In the genomic region with DNA sequence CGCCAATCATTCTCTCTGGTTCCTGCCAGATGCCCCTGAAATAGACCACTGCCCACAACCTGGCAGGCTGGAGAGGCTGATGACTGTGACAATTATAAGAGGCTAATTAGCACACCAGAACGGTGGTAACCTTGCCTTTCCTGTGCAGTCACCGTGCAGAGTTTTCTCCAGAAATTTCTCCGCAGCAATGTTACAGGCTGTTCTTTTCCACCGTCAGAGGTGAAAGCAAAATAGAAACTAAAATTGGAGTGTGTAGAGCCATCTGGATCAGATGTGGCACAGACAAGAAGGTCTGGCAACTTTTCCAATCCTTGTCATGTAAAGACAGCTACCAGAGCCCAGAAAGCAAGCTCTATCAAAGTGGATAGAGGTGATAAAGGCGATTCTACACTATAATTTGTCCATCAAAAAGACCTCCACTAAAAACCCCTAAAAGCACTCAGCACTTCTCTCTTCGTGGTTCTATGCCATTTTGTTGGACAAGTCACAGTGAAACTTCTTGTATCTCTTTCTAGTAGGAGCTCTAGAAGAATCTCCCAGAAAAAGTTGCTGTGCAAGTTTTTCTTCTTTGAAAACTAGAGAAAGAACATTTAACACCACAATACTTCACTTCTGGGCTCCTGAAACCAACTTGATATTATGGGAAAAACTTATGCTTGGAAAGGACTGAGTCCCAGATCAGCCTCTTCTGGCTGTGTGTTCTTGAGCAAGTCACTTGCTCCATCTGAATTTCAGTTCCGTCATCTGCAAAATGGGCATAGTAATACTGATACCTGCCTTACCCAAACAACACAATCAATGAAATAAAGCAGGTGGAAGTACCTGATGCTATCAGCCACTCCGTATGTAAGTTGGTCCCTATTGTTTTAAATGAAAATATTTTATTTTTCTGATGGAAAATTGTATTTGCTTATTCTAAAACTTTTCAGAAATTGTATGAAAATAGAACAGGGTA, we compare ENCODE assay signal across 18 cellular contexts.
DNase-seq lines count a peak whose midpoint lies in the region; ATAC-seq, FAIRE-seq and TF ChIP-seq lines count a peak whose summit lies in the region.
"Had no signal": no experiment of that assay in that cellular context is flagged by ENCODE, and none has a peak within 500 bp of the region (broad histone marks: within the 10 kb centered on the region; RNA-seq: fewer than 3 reads in every experiment).

No MANE protein-coding gene starts in this region.

- no peak for FAIRE-seq in GM12878 (lab: Jason Lieb, UNC)
- FAIRE-seq: G401.6, GM12892 had no signal

- no TSS peak for BruUV-seq in GM12878 (replicated peaks; lab: Mats Ljungman, UMichigan)

- H3K4me2 ChIP-seq in GM12878 (ENCODE audit: control insufficient read depth, insufficient read depth): no peak overlapping the region

- H3K4me1 Mint-ChIP-seq in CD14-positive monocyte: no peaks in the 10 kb centered on the region
- H3K4me1 Mint-ChIP-seq: B cell had no signal

- no peaks in the 10 kb centered on the region for H3K27me3 ChIP-seq in GM06990 (replicated peaks; ENCODE audit: control insufficient read depth, insufficient read depth, low read length)
- H3K27me3 ChIP-seq in GM12878 (replicated peaks in 1 of 2; ENCODE audit: control insufficient read depth in 2 of 2, insufficient read depth in 2 of 2, low read length in 1 of 2): no peaks in the 10 kb centered on the region

- RAD21 ChIA-PET in GM12878 (lab: Charles Lee; ENCODE audit: unreplicated experiment): interaction anchor here (0.8 to 2.6 kb wide), 7 partner anchors 13 to 301 kb away, joined by 3 to 13 read pairs (median 3); no protein-coding TSS in a partner anchor

- TF ChIP-seq RAD21 in GM12878 (IDR thresholded peaks at IDR 0.05; ENCODE audit: insufficient read depth, low read depth, low read length): no peak

- intact Hi-C loops in GM12878 (cut with micrococcal nuclease; ENCODE audit: unreplicated experiment): loop anchor here (10.0 kb wide), 1 partner anchor 226 kb away; no protein-coding TSS in a partner anchor
- intact Hi-C loops in CD14-positive monocyte (cut with micrococcal nuclease): no loop called here
- intact Hi-C loops in head of caudate nucleus (cut with DNase I): no loop called here

- H3K27ac ChIP-seq in GM12878 (ENCODE audit: control insufficient read depth, insufficient read depth): no peak overlapping the region

- H3K4me1 ChIP-seq in GM12878 (ENCODE audit: control insufficient read depth, insufficient read depth, low read length): no peaks in the 10 kb centered on the region

- H3K9ac ChIP-seq in GM12878 (ENCODE audit: control insufficient read depth, insufficient read depth, low read length): no peak overlapping the region

- ATAC-seq in GM12878: peak; percentile 64
- ATAC-seq: Panc1 had no signal

- H2AFZ ChIP-seq in GM12878 (ENCODE audit: control insufficient read depth, low read depth, low read length): no peak overlapping the region

- H3K9me3 ChIP-seq in GM12878 (replicated peaks; ENCODE audit: control insufficient read depth, insufficient read depth, low read length): no peaks in the 10 kb centered on the region; the same call in 2 of the 3 replicates

- H3K36me3 ChIP-seq in GM06990 (ENCODE audit: control insufficient read depth, insufficient read depth, low read length): no peaks in the 10 kb centered on the region
- no peaks in the 10 kb centered on the region for H3K36me3 ChIP-seq in GM12878 (ENCODE audit: control insufficient read depth in 2 of 2, insufficient read depth in 2 of 2, low read length in 1 of 2)

- H3K4me3 Mint-ChIP-seq in CD14-positive monocyte: no peak overlapping the region
- H3K4me3 Mint-ChIP-seq: B cell; CD4-positive, alpha-beta T cell; HFFc6 had no signal

- POLR2A ChIA-PET in GM12878 (lab: Charles Lee): interaction anchor here (1.2 kb wide), 1 partner anchor 19 kb away, joined by 3 read pairs; no protein-coding TSS in a partner anchor

- TF ChIP-seq CTCF in GM06990 (IDR thresholded peaks at IDR 0.05; ENCODE audit: insufficient read depth, low read length, poor library complexity, severe bottlenecking) (no peak), GM12878 (IDR thresholded peaks at IDR 0.05 in 2 of 3, conservative IDR thresholded peaks at IDR 0.05 in 1 of 3; ENCODE audit: control insufficient read depth in 2 of 3, extremely low read depth in 1 of 3, insufficient read depth in 1 of 3, low read depth in 3 of 3, low read length in 3 of 3) (no peak), CD14-positive monocyte (IDR thresholded peaks at IDR 0.05) (no peak)

- no peaks in the 10 kb centered on the region for H4K20me1 ChIP-seq in GM12878 (ENCODE audit: control insufficient read depth, insufficient read depth)

- 22% methylated on average over 9 of the region's 9 CpGs for WGBS in GM12878 (ENCODE audit: insufficient coverage, insufficient replicate concordance, low lambda C conversion rate, missing lambda C conversion rate)

- SMC1A ChIA-PET in GM12878 (lab: Charles Lee; ENCODE audit: uncharacterized antibody, unreplicated experiment): interaction anchor here (0.7 to 3.3 kb wide), 13 partner anchors 9 to 532 kb away, joined by 3 to 19 read pairs (median 5); no protein-coding TSS in a partner anchor

- H3K36me3 Mint-ChIP-seq in CD14-positive monocyte: no peaks in the 10 kb centered on the region

- peaks cover 0 to 1% (median 0%) of the 10 kb centered on the region in 3 donors for H3K27me3 Mint-ChIP-seq in CD14-positive monocyte (ENCODE audit: low read depth in 3 of 3)
- H3K27me3 Mint-ChIP-seq: B cell; CD4-positive, alpha-beta T cell had no signal

- peaks cover 0 to 15% (median 11%) of the 10 kb centered on the region in 7 donors for H3K9me3 Mint-ChIP-seq in CD14-positive monocyte

- no peak for TF ChIP-seq EP300 in GM12878 (IDR thresholded peaks at IDR 0.05; ENCODE audit: borderline replicate concordance in 1 of 2, control insufficient read depth in 1 of 2, low read depth in 2 of 2, low read length in 2 of 2)

- H3K79me2 ChIP-seq in GM12878 (ENCODE audit: control insufficient read depth, insufficient read depth, low read length): no peaks in the 10 kb centered on the region

- peak; percentile 37 for DNase-seq in GM06990 (ENCODE audit: extremely low read depth, insufficient read length)
- peak; percentile 31 for DNase-seq in NCI-H1694 (lab: John Stamatoyannopoulos, UW)
- DNase-seq in GM12878 (ENCODE audit: low read depth, low spot score): no peak
- peak; percentile 68 for DNase-seq in superior temporal gyrus (ENCODE audit: extremely low spot score)
- no peak for DNase-seq in CD14-positive monocyte (ENCODE audit: low spot score)
- DNase-seq in head of caudate nucleus: no peak
- no peak for DNase-seq in dedifferentiated amniotic fluid mesenchymal stem cell (ENCODE audit: extremely low spot score)
- DNase-seq: CD4-positive, alpha-beta T cell; HFFc6; KBM-7; NCI-H1436 treated with DMSO at 0.1 percent for 48 hours; NCI-H226; NCI-H748 treated with DMSO at 0.1 percent for 48 hours; SW 1271 had no signal

- H3K27ac Mint-ChIP-seq in CD14-positive monocyte: no peak overlapping the region
- H3K27ac Mint-ChIP-seq: B cell; CD4-positive, alpha-beta T cell; HFFc6 had no signal

- H3K4me3 ChIP-seq in GM06990 (replicated peaks; ENCODE audit: low read depth, low read length) (no peak overlapping the region; the same call in 1 of the 2 replicates), GM12878 (no peak overlapping the region)

- CTCF ChIA-PET in GM12878 (lab: Yijun Ruan, JAX): interaction anchor here (0.5 to 1.7 kb wide), 7 partner anchors 9 to 318 kb away, joined by 3 to 10 read pairs (median 3); no protein-coding TSS in a partner anchor

- no peak for TF ChIP-seq POLR2A in GM12878 (IDR thresholded peaks at IDR 0.05; ENCODE audit: low read depth, low read length)

- in situ Hi-C loops in GM12878 (cut with MboI): no loop called here

TF ChIP-seq in GM12878, 131 proteins besides CTCF, POLR2A, EP300 and RAD21:
- TF ChIP-seq, protein P1, sequence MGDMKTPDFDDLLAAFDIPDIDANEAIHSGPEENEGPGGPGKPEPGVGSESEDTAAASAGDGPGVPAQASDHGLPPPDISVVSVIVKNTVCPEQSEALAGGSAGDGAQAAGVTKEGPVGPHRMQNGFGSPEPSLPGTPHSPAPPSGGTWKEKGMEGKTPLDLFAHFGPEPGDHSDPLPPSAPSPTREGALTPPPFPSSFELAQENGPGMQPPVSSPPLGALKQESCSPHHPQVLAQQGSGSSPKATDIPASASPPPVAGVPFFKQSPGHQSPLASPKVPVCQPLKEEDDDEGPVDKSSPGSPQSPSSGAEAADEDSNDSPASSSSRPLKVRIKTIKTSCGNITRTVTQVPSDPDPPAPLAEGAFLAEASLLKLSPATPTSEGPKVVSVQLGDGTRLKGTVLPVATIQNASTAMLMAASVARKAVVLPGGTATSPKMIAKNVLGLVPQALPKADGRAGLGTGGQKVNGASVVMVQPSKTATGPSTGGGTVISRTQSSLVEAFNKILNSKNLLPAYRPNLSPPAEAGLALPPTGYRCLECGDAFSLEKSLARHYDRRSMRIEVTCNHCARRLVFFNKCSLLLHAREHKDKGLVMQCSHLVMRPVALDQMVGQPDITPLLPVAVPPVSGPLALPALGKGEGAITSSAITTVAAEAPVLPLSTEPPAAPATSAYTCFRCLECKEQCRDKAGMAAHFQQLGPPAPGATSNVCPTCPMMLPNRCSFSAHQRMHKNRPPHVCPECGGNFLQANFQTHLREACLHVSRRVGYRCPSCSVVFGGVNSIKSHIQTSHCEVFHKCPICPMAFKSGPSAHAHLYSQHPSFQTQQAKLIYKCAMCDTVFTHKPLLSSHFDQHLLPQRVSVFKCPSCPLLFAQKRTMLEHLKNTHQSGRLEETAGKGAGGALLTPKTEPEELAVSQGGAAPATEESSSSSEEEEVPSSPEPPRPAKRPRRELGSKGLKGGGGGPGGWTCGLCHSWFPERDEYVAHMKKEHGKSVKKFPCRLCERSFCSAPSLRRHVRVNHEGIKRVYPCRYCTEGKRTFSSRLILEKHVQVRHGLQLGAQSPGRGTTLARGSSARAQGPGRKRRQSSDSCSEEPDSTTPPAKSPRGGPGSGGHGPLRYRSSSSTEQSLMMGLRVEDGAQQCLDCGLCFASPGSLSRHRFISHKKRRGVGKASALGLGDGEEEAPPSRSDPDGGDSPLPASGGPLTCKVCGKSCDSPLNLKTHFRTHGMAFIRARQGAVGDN (IDR thresholded peaks at IDR 0.05): no peak
TF ChIP-seq in GM12878: peak in this region for 0.

Comparison
In these comparisons a context has a peak if more than half of its experiments do, and no peak if none do; other contexts are left out.
1. DNase-seq: peak in GM06990 (single experiment), NCI-H1694 (single experiment) and superior temporal gyrus (single experiment); none in GM12878 (single experiment), CD14-positive monocyte (single experiment), head of caudate nucleus (0 of 42) and dedifferentiated amniotic fluid mesenchymal stem cell (single experiment).